8 cellular contexts compared by ENCODE assay signal in the genomic region with DNA sequence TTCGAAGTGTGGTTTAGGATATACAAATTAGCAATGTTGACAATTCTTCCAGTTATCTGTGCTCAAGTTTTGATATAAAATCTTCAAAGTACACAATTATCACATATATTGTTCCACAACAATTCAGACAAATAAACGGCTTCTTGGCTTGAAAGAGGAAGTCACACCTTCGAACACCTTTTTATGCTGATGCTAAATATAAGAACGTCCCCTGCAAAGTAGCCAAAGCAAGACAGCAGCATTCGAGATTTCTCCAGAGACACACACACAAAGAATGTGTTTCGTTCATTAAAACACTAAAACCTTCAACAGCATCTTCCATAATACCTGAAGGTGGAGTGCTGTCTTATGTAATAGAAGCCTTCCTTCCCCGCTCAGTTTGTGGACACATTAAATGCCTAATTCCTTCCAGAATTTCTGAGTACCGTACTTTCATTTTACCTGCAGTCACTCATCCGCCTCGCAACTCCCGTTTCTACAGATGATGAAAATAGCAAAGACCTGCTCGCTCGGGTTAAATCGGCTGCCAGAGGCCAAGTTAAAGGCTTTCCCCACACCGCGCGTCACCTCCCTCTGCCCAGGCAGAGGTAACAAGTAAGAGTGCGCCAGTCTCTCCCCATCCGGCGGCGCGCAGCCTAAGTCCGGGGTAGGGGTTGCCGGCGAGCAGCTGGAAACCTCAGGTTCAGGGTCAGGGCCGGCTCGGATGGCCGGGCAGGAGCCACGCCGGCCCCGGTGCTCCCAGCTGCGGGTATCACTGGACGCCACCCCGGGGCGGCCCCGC. TPM values are rescaled to one million over a fixed set of nuclear protein-coding genes. Genes with fewer than 3 reads are reported as not detected.
DNase-seq lines count a peak whose midpoint lies in the region; ATAC-seq lines count a peak whose summit lies in the region.

No MANE protein-coding gene starts in this region.

- peaks cover 9% of the 10 kb centered on the region for H3K4me1 Mint-ChIP-seq in memory B cell

- no peak overlapping the region for H3K27ac Mint-ChIP-seq in memory B cell

- no peaks in the 10 kb centered on the region for H3K9me3 Mint-ChIP-seq in memory B cell

- H3K4me3 Mint-ChIP-seq in memory B cell = peak overlapping the region; percentile 82

- in situ Hi-C loops in KBM-7 (cut with MboI; ENCODE audit: low pct_unique_long_range_greater_than_20kb, low sequenced_read_pairs) = no loop called here

- DNase-seq in Daoy (ENCODE audit: low read depth) (peak; percentile 62), KBM-7 (peak; percentile 51), memory B cell (ENCODE audit: low spot score in 2 of 2) (peak; percentile 24 to 51), NCI-H2029 (lab: John Stamatoyannopoulos, UW) (no peak)
- peak; percentile 60 for DNase-seq in activated CD4-positive, CD25-positive, alpha-beta regulatory T cell treated with anti-CD3 and anti-CD28 coated beads, Interleukin-2, amount 50 U/mL, for 72 hours
- peak; percentile 5 for DNase-seq in effector CD8-positive, alpha-beta T cell (lab: John Stamatoyannopoulos, UW)
- peak; percentile 65 for DNase-seq in stimulated activated CD8-positive, alpha-beta memory T cell treated with anti-CD3 and anti-CD28 coated beads, Interleukin-4, amount 100 ng/mL, for 48 hours

- no peaks in the 10 kb centered on the region for H3K36me3 Mint-ChIP-seq in memory B cell

- peaks cover 33% of the 10 kb centered on the region for H3K27me3 Mint-ChIP-seq in memory B cell

- ATAC-seq in GM21528 (IDR thresholded peaks at IDR 0.05; ENCODE audit: low FRiP score, unreplicated experiment) = peak; percentile 75
- peak; percentile 63 for ATAC-seq in memory B cell (ENCODE audit: low read depth)

RNA-seq across cellular contexts. Expression of a gene that starts 0.8 kb away (rescaled TPM):
- total RNA-seq in Daoy (2014; rRNA removed; shearing (Covaris generic)) = 18.0 and 21.0 TPM in 2 replicates
